20 cellular contexts compared by ENCODE assay signal in the genomic region with DNA sequence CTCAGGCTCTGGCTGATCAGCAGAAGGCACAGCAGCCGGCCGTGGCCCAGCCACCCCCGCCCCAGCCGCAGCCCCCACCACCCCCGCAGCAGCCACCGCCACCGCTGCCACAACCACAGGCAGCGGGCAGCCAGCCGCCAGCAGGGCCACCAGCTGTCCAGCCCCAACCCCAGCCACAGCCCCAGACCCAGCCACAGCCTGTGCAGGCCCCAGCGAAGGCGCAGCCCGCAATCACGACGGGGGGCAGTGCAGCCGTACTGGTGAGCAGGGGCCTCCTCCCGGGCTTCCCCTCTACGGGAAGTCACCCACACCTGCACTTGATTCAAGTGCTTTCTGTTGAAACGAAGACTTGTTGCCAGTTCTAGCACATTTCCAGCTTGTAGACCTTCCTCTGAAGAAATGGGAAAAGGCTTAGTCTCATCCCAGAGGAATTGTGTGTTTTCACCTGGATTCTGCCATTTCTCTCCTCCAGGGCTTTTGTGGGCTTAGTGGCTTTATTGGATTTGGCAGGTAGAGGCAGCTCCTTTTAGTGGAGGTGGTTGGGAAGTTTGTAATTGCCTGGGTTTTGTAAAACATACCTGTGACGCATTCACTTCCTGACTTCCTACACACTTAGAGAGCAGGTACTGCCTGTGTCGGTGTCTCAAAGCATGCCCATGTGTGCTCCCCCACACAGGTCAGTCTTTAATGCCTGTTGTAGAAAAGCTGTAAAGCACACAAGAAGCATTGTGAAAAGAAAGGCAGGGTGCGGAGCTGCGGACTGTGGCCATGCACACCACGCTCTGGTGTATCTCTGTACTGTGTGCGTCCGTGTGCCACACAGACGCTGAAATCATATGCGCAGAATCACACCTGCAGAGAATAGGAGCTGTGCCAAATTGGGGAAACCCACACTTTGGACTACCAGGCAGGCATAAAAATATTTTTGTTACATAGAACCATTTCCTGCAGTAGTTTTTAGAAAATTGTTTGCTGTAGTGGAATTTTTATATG.
"Had no signal": no experiment of that assay in that cellular context is flagged by ENCODE, and none has a peak within 500 bp of the region (broad histone marks: within the 10 kb centered on the region; RNA-seq: fewer than 3 reads in every experiment).

No MANE protein-coding gene starts in this region.

- DNase-seq: activated CD4-positive, alpha-beta T cell treated with anti-CD3 and anti-CD28 coated beads for 48 hours; activated CD8-positive, alpha-beta T cell treated with anti-CD3 and anti-CD28 coated beads for 36 hours; activated naive CD8-positive, alpha-beta T cell treated with anti-CD3 and anti-CD28 coated beads for 36 hours; activated T-cell treated with anti-CD3 and anti-CD28 coated beads, Interleukin-2, amount 50 U/mL, for 1 hour; amniotic stem cell; dermis blood vessel endothelial cell; effector memory CD4-positive, alpha-beta T cell; foreskin melanocyte; hypothalamus; midbrain; nephron progenitor cell; stimulated activated CD4-positive, alpha-beta T cell treated with anti-CD3 and anti-CD28 coated beads, Interleukin-12 subunit alpha, Interleukin-12 subunit beta, amount 100 ng/mL, for 4 hours; stimulated activated CD4-positive, alpha-beta T cell treated with anti-CD3 and anti-CD28 coated beads, Interleukin-1b, Interleukin-23, amount 100 ng/mL, for 48 hours; stimulated activated CD8-positive, alpha-beta memory T cell treated with anti-CD3 and anti-CD28 coated beads, Interleukin-4, amount 100 ng/mL, for 48 hours; stimulated activated naive CD4-positive, alpha-beta T cell treated with Interleukin-2 at 50 U/mL for 16 hours; tibial artery; uterus had no signal

- H3K9me3 Mint-ChIP-seq: activated CD8-positive, alpha-beta T cell treated with anti-CD3 and anti-CD28 coated beads for 36 hours; activated naive CD8-positive, alpha-beta T cell treated with anti-CD3 and anti-CD28 coated beads for 36 hours; T-cell had no signal

- H3K27ac Mint-ChIP-seq: activated CD8-positive, alpha-beta T cell treated with anti-CD3 and anti-CD28 coated beads for 36 hours; activated naive CD8-positive, alpha-beta T cell treated with anti-CD3 and anti-CD28 coated beads for 36 hours; nephron progenitor cell; T-cell had no signal

- H3K4me1 Mint-ChIP-seq: activated naive CD8-positive, alpha-beta T cell treated with anti-CD3 and anti-CD28 coated beads for 36 hours; T-cell had no signal

- ATAC-seq: activated CD8-positive, alpha-beta T cell treated with anti-CD3 and anti-CD28 coated beads for 36 hours; left lobe of liver; T-cell; WTC11 had no signal

- H3K27me3 Mint-ChIP-seq: activated CD8-positive, alpha-beta T cell treated with anti-CD3 and anti-CD28 coated beads for 36 hours; activated naive CD8-positive, alpha-beta T cell treated with anti-CD3 and anti-CD28 coated beads for 36 hours; T-cell had no signal

- H3K4me3 Mint-ChIP-seq: activated CD8-positive, alpha-beta T cell treated with anti-CD3 and anti-CD28 coated beads for 36 hours; nephron progenitor cell; T-cell; WTC11 had no signal
